In the genomic region with DNA sequence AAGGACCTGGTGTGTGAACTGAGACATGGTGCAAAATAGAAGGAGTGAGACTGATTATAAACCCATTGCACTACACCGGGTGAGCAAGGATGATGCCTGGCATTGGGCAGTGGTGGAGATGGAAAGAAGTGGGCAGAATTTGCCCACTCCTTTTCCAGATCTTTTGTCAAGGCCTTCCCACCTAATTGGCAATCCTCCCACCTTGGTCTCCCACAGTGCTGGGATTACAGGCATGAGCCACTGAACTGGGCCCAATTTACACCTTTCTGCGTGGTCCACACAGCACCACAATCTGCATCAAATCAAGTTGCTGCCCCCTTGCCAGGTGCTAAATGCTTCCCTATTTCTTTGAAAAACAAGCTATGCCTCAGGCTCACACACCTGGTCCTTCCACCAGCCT, we compare ENCODE assay signal across 18 cellular contexts. TPM values are rescaled to one million over a fixed set of nuclear protein-coding genes. Genes with fewer than 3 reads are reported as not detected.
DNase-seq lines count a peak whose midpoint lies in the region; ATAC-seq and TF ChIP-seq lines count a peak whose summit lies in the region.
"Had no signal": no experiment of that assay in that cellular context is flagged by ENCODE, and none has a peak within 500 bp of the region (broad histone marks: within the 10 kb centered on the region; RNA-seq: fewer than 3 reads in every experiment).

No MANE protein-coding gene starts in this region.

- in situ Hi-C loops in IMR-90 (cut with MboI; ENCODE audit: low sequenced_read_pairs) (no loop called here), gastrocnemius medialis (cut with MboI; ENCODE audit: low sequenced_read_pairs in 4 of 4) (no loop called here)

- peak overlapping the region; percentile 8 to 91 for H3K27ac ChIP-seq in right atrium auricular region
- no peak overlapping the region for H3K27ac ChIP-seq in IMR-90 (ENCODE audit: insufficient read depth, low read length)
- H3K27ac ChIP-seq in endodermal cell (ENCODE audit: low read depth, low read length) = no peak overlapping the region
- peak overlapping the region; percentile 87 to 95 (median 94) for H3K27ac ChIP-seq in gastrocnemius medialis
- H3K27ac ChIP-seq: BLaER1 had no signal

- TF ChIP-seq RAD21 in IMR-90 (IDR thresholded peaks at IDR 0.05; ENCODE audit: low read length) = no peak

- no peak overlapping the region for H3K4me3 Mint-ChIP-seq in endodermal cell
- no peak overlapping the region for H3K4me3 Mint-ChIP-seq in glutamatergic neuron (ENCODE audit: unreplicated experiment)
- no peak overlapping the region for H3K4me3 Mint-ChIP-seq in activated CD8-positive, alpha-beta T cell treated with anti-CD3 and anti-CD28 coated beads, Interleukin-2, amount 10 ng/mL, durations not matched to agents 7 days and 5 days
- H3K4me3 Mint-ChIP-seq: CD14-positive monocyte; CD4-positive, alpha-beta memory T cell; H9 had no signal

- H4K5ac ChIP-seq in IMR-90 (ENCODE audit: low read depth, low read length) = no peak overlapping the region

- H3K4me3 ChIP-seq in right atrium auricular region (no peak overlapping the region), IMR-90 (ENCODE audit: insufficient read depth, low read depth, low read length) (no peak overlapping the region), endodermal cell (ENCODE audit: low read length) (no peak overlapping the region), gastrocnemius medialis (no peak overlapping the region)
- H3K4me3 ChIP-seq: BLaER1 had no signal

- no peak overlapping the region for H4K8ac ChIP-seq in IMR-90 (ENCODE audit: low read depth in 2 of 2, low read length in 2 of 2)

- WGBS in IMR-90 (ENCODE audit: extremely low coverage in 2 of 2, insufficient read length in 1 of 2), 2 experiments = no CpG with 5 or more reads among the region's 2 CpGs
- 73 to 88% methylated on average over 1 to 2 of the region's 2 CpGs for WGBS in endodermal cell (ENCODE audit: insufficient coverage in 1 of 2, insufficient read length in 1 of 2), 2 experiments

- H3K9me3 ChIP-seq in right atrium auricular region (no peaks in the 10 kb centered on the region), IMR-90 (ENCODE audit: control insufficient read depth, insufficient read depth, low read length) (no peaks in the 10 kb centered on the region), endodermal cell (ENCODE audit: control insufficient read depth, low read length) (no peaks in the 10 kb centered on the region), gastrocnemius medialis (no peaks in the 10 kb centered on the region)
- H3K9me3 ChIP-seq: BLaER1 had no signal

- H2BK120ac ChIP-seq in IMR-90 (ENCODE audit: low read depth, low read length) = no peak overlapping the region

- no peak overlapping the region for H2BK20ac ChIP-seq in IMR-90 (ENCODE audit: low read depth, low read length)

- no peak for ATAC-seq in left cardiac atrium
- no peak for ATAC-seq in IMR-90 (ENCODE audit: low read depth)
- no peak for ATAC-seq in gastrocnemius medialis
- no peak for ATAC-seq in activated CD8-positive, alpha-beta T cell treated with anti-CD3 and anti-CD28 coated beads, Interleukin-2, amount 10 ng/mL, durations not matched to agents 7 days and 5 days

- no peaks in the 10 kb centered on the region for H4K20me1 ChIP-seq in IMR-90 (ENCODE audit: insufficient read depth, low read length)
- H4K20me1 ChIP-seq: BLaER1 had no signal

- H2BK5ac ChIP-seq in IMR-90 (ENCODE audit: low read depth, low read length, poor library complexity, severe bottlenecking) = no peak overlapping the region

- no peak for TF ChIP-seq CTCF in right atrium auricular region (IDR thresholded peaks at IDR 0.05)
- TF ChIP-seq CTCF in IMR-90 (conservative IDR thresholded peaks at IDR 0.05; ENCODE audit: low read depth, low read length) = no peak
- TF ChIP-seq CTCF in endodermal cell (conservative IDR thresholded peaks at IDR 0.05) = no peak
- no peak for TF ChIP-seq CTCF in gastrocnemius medialis (IDR thresholded peaks at IDR 0.05 in 4 of 5, conservative IDR thresholded peaks at IDR 0.05 in 1 of 5)
- TF ChIP-seq CTCF in glutamatergic neuron (IDR thresholded peaks at IDR 0.05; ENCODE audit: partially characterized antibody, unreplicated experiment) = no peak

- H3K4me1 Mint-ChIP-seq in endodermal cell (peaks cover 26% of the 10 kb centered on the region), glutamatergic neuron (ENCODE audit: low read depth, unreplicated experiment) (peaks cover 1% of the 10 kb centered on the region)
- no peaks in the 10 kb centered on the region for H3K4me1 Mint-ChIP-seq in activated CD8-positive, alpha-beta T cell treated with anti-CD3 and anti-CD28 coated beads, Interleukin-2, amount 10 ng/mL, durations not matched to agents 7 days and 5 days (ENCODE audit: low read depth)

- no peak overlapping the region for H3K27ac Mint-ChIP-seq in endodermal cell
- H3K27ac Mint-ChIP-seq in glutamatergic neuron (ENCODE audit: unreplicated experiment) = no peak overlapping the region
- no peak overlapping the region for H3K27ac Mint-ChIP-seq in activated CD8-positive, alpha-beta T cell treated with anti-CD3 and anti-CD28 coated beads, Interleukin-2, amount 10 ng/mL, durations not matched to agents 7 days and 5 days
- H3K27ac Mint-ChIP-seq: CD14-positive monocyte; CD4-positive, alpha-beta memory T cell; H9 had no signal

- no peak overlapping the region for H3K56ac ChIP-seq in IMR-90 (ENCODE audit: extremely low read depth, insufficient read depth, low read length)

- TF ChIP-seq POLR2A in IMR-90 (IDR thresholded peaks at IDR 0.05; ENCODE audit: low read depth, low read length) (no peak), gastrocnemius medialis (IDR thresholded peaks at IDR 0.05) (no peak)

- no peak overlapping the region for H2BK15ac ChIP-seq in IMR-90 (ENCODE audit: low read depth, low read length)

- H3K79me1 ChIP-seq in IMR-90 (ENCODE audit: low read depth in 1 of 2, low read length in 2 of 2) = no peaks in the 10 kb centered on the region

- no peak overlapping the region for H4K91ac ChIP-seq in IMR-90 (ENCODE audit: insufficient read depth, low read depth, low read length)

- no peak overlapping the region for H3K4ac ChIP-seq in IMR-90 (ENCODE audit: low read depth, low read length)

- dilution Hi-C loops in IMR-90 (cut with HindIII; ENCODE audit: low sequenced_read_pairs, unreplicated experiment) = no loop called here

- no peak overlapping the region for H3K23ac ChIP-seq in IMR-90 (ENCODE audit: low read depth, low read length)

- no TSS peak for BruUV-seq in IMR-90 (replicated peaks; lab: Mats Ljungman, UMichigan)

- H3K18ac ChIP-seq in IMR-90 (ENCODE audit: low read depth, low read length) = no peak overlapping the region

- H3K9me3 Mint-ChIP-seq in endodermal cell (no peaks in the 10 kb centered on the region), glutamatergic neuron (ENCODE audit: unreplicated experiment) (peaks cover 2% of the 10 kb centered on the region)
- H3K9me3 Mint-ChIP-seq in activated CD8-positive, alpha-beta T cell treated with anti-CD3 and anti-CD28 coated beads, Interleukin-2, amount 10 ng/mL, durations not matched to agents 7 days and 5 days (ENCODE audit: insufficient read depth) = no peaks in the 10 kb centered on the region
- H3K9me3 Mint-ChIP-seq: CD14-positive monocyte; CD4-positive, alpha-beta memory T cell; H9 had no signal

- POLR2A ChIA-PET in IMR-90 (lab: Charles Lee; ENCODE audit: unreplicated experiment) = no interaction called here
- POLR2A ChIA-PET in activated CD8-positive, alpha-beta T cell treated with anti-CD3 and anti-CD28 coated beads, Interleukin-2, amount 10 ng/mL, durations not matched to agents 7 days and 5 days (lab: Charles Lee) = no interaction called here

- H2AFZ ChIP-seq in IMR-90 (replicated peaks; ENCODE audit: low read length, poor library complexity) = peak overlapping the region; percentile 41

- no peak for DNase-seq in right atrium auricular region (ENCODE audit: low spot score)
- DNase-seq in left cardiac atrium = no peak
- DNase-seq in IMR-90 = no peak
- peak; percentile 57 for DNase-seq in endodermal cell
- DNase-seq in gastrocnemius medialis = no peak
- DNase-seq in glutamatergic neuron = no peak
- DNase-seq in activated CD8-positive, alpha-beta T cell treated with anti-CD3 and anti-CD28 coated beads, Interleukin-2, amount 10 ng/mL, durations not matched to agents 7 days and 5 days = no peak
- DNase-seq: ACHN; CD4-positive, alpha-beta memory T cell; DMS153; DMS79; GDM1; GOT3; H9 had no signal

- no peak overlapping the region for H3K4me2 ChIP-seq in IMR-90 (ENCODE audit: low read depth, low read length)
- H3K4me2 ChIP-seq: BLaER1 had no signal

- no peaks in the 10 kb centered on the region for H3K27me3 ChIP-seq in right atrium auricular region
- H3K27me3 ChIP-seq in IMR-90 (ENCODE audit: control insufficient read depth, insufficient read depth, low read length) = no peaks in the 10 kb centered on the region; the same call in 1 of the 2 replicates
- no peaks in the 10 kb centered on the region for H3K27me3 ChIP-seq in endodermal cell (ENCODE audit: control insufficient read depth, insufficient read depth, low read length, poor library complexity, severe bottlenecking)
- no peaks in the 10 kb centered on the region for H3K27me3 ChIP-seq in gastrocnemius medialis
- H3K27me3 ChIP-seq: BLaER1 had no signal

- H3K27me3 Mint-ChIP-seq in endodermal cell (ENCODE audit: insufficient read depth) (no peaks in the 10 kb centered on the region), glutamatergic neuron (ENCODE audit: unreplicated experiment) (no peaks in the 10 kb centered on the region)
- peaks cover 5% of the 10 kb centered on the region for H3K27me3 Mint-ChIP-seq in activated CD8-positive, alpha-beta T cell treated with anti-CD3 and anti-CD28 coated beads, Interleukin-2, amount 10 ng/mL, durations not matched to agents 7 days and 5 days (ENCODE audit: low read depth)

- CTCF ChIA-PET in IMR-90 (lab: Yijun Ruan, JAX) = no interaction called here
- CTCF ChIA-PET in activated CD8-positive, alpha-beta T cell treated with anti-CD3 and anti-CD28 coated beads, Interleukin-2, amount 10 ng/mL, durations not matched to agents 7 days and 5 days (lab: Charles Lee) = no interaction called here

- H2AK9ac ChIP-seq in IMR-90 (replicated peaks; ENCODE audit: low read depth, low read length, poor library complexity) = no peak overlapping the region

- H3K4me1 ChIP-seq in right atrium auricular region (peaks cover 0 to 39% of the 10 kb centered on the region in 2 donors), IMR-90 (ENCODE audit: control insufficient read depth, insufficient read depth, low read length) (no peaks in the 10 kb centered on the region), endodermal cell (ENCODE audit: control insufficient read depth, insufficient read depth, low read length) (no peaks in the 10 kb centered on the region), gastrocnemius medialis (peaks cover 54 to 76% of the 10 kb centered on the region in 2 donors)
- H3K4me1 ChIP-seq: BLaER1 had no signal

- H3K9me1 ChIP-seq in IMR-90 (ENCODE audit: insufficient read depth, low read length) = no peaks in the 10 kb centered on the region

- H3K36me3 ChIP-seq in right atrium auricular region = no peaks in the 10 kb centered on the region
- H3K36me3 ChIP-seq in IMR-90 (ENCODE audit: control insufficient read depth, insufficient read depth, low read length) = no peaks in the 10 kb centered on the region
- H3K36me3 ChIP-seq in endodermal cell (ENCODE audit: control insufficient read depth, insufficient read depth, low read length) = no peaks in the 10 kb centered on the region
- H3K36me3 ChIP-seq in gastrocnemius medialis = no peaks in the 10 kb centered on the region
- H3K36me3 ChIP-seq: BLaER1 had no signal

- H2AK5ac ChIP-seq in IMR-90 (ENCODE audit: low read depth, low read length) = no peak overlapping the region

- H3K36me3 Mint-ChIP-seq in endodermal cell (ENCODE audit: low read depth) = no peaks in the 10 kb centered on the region
- H3K36me3 Mint-ChIP-seq in glutamatergic neuron (ENCODE audit: unreplicated experiment) = no peaks in the 10 kb centered on the region
- H3K36me3 Mint-ChIP-seq in activated CD8-positive, alpha-beta T cell treated with anti-CD3 and anti-CD28 coated beads, Interleukin-2, amount 10 ng/mL, durations not matched to agents 7 days and 5 days (ENCODE audit: low read depth) = no peaks in the 10 kb centered on the region
- H3K36me3 Mint-ChIP-seq: CD14-positive monocyte; CD4-positive, alpha-beta memory T cell had no signal

- intact Hi-C loops in left cardiac atrium (cut with DNase I) = loop anchor here in 1 of 2 donors (5.0 kb wide), 1 partner anchor 49 kb away; no protein-coding TSS in a partner anchor
- intact Hi-C loops in IMR-90 (cut with micrococcal nuclease) = no loop called here
- intact Hi-C loops in gastrocnemius medialis (cut with DNase I; ENCODE audit: low total_unique reads) = loop anchor here (10.0 kb wide), 1 partner anchor 1196 kb away; the partner anchor contains the start of genes HSPBAP1 and SLC49A4

- no peak overlapping the region for H3K9ac ChIP-seq in IMR-90 (ENCODE audit: low read depth, low read length)
- no peak overlapping the region for H3K9ac ChIP-seq in endodermal cell (ENCODE audit: extremely low read depth, low read length, poor library complexity, severe bottlenecking)
- H3K9ac ChIP-seq: BLaER1 had no signal

- no peak overlapping the region for H3K14ac ChIP-seq in IMR-90 (replicated peaks; ENCODE audit: low read depth, low read length)

RNA-seq across cellular contexts. Expression of gene FBXO40, which starts 5.4 kb away (rescaled TPM):
- total RNA-seq in right atrium auricular region (100 to 1,000 TPM in 1 of 2 donors, 10 to 100 TPM in 1; 81.6 to 187 TPM), left cardiac atrium (100 to 1,000 TPM; 116 to 146 TPM), IMR-90 (2012; rRNA removed) (not detected in 2 replicates), endodermal cell (not detected), gastrocnemius medialis (10 to 100 TPM in 3 of 4 donors, 1 to 10 TPM in 1; 7.2 to 40.8 (median 28.7) TPM), glutamatergic neuron (ENCODE audit: unreplicated experiment) (not detected)
- not detected in 2 replicates for polyA plus RNA-seq in IMR-90 (2012; rRNA removed)
- polyA plus RNA-seq in IMR-90 (2012; cell fraction: cytosol; rRNA removed) = not detected in 2 replicates
- not detected in 2 replicates for polyA plus RNA-seq in IMR-90 (2012; cell fraction: nucleus; rRNA removed; ENCODE audit: low replicate concordance)
- polyA plus RNA-seq in endodermal cell (2013, experiment 1 of 2) = not detected
- polyA plus RNA-seq in endodermal cell (2013, experiment 2 of 2) = not detected
- total RNA-seq in activated CD8-positive, alpha-beta T cell treated with anti-CD3 and anti-CD28 coated beads, Interleukin-2, amount 10 ng/mL, durations not matched to agents 7 days and 5 days = not detected
- total RNA-seq: CD4-positive, alpha-beta memory T cell; Daoy; HT-29 had no signal
- polyA plus RNA-seq: CD14-positive monocyte had no signal

RNA-seq across cellular contexts. Expression of gene ARGFX, which starts 30.8 kb away (rescaled TPM):
- not detected for total RNA-seq in right atrium auricular region
- total RNA-seq in left cardiac atrium = not detected
- not detected in 2 replicates for total RNA-seq in IMR-90 (2012; rRNA removed)
- polyA plus RNA-seq in IMR-90 (2012; rRNA removed) = not detected in 2 replicates
- not detected in 2 replicates for polyA plus RNA-seq in IMR-90 (2012; cell fraction: cytosol; rRNA removed)
- polyA plus RNA-seq in IMR-90 (2012; cell fraction: nucleus; rRNA removed; ENCODE audit: low replicate concordance) = not detected in 2 replicates
- not detected for total RNA-seq in endodermal cell
- not detected for polyA plus RNA-seq in endodermal cell (2013, experiment 1 of 2)
- not detected for polyA plus RNA-seq in endodermal cell (2013, experiment 2 of 2)
- total RNA-seq in gastrocnemius medialis = not detected
- total RNA-seq in glutamatergic neuron (ENCODE audit: unreplicated experiment) = not detected
- total RNA-seq in activated CD8-positive, alpha-beta T cell treated with anti-CD3 and anti-CD28 coated beads, Interleukin-2, amount 10 ng/mL, durations not matched to agents 7 days and 5 days = not detected
- total RNA-seq: CD4-positive, alpha-beta memory T cell; Daoy; H9; HT-29 had no signal
- polyA plus RNA-seq: CD14-positive monocyte; CD4-positive, alpha-beta memory T cell had no signal

RNA-seq across cellular contexts. Expression of gene POLQ, which starts 52.8 kb away (rescaled TPM):
- total RNA-seq in right atrium auricular region = under 1 TPM; 0.28 to 0.41 TPM
- under 1 TPM; 0.77 to 0.79 TPM for total RNA-seq in left cardiac atrium
- total RNA-seq in IMR-90 (2012; rRNA removed) = 5.0 and 7.5 TPM in 2 replicates
- 1.7 and 1.8 TPM in 2 replicates for polyA plus RNA-seq in IMR-90 (2012; rRNA removed)
- 0.11 and 0.22 TPM in 2 replicates for polyA plus RNA-seq in IMR-90 (2012; cell fraction: cytosol; rRNA removed)
- polyA plus RNA-seq in IMR-90 (2012; cell fraction: nucleus; rRNA removed; ENCODE audit: low replicate concordance) = 0.33 and 3.6 TPM in 2 replicates
- total RNA-seq in endodermal cell = 10 to 100 TPM; 12.6 to 18.6 TPM
- 8.2 TPM for polyA plus RNA-seq in endodermal cell (2013, experiment 1 of 2)
- 9.0 TPM for polyA plus RNA-seq in endodermal cell (2013, experiment 2 of 2)
- total RNA-seq in gastrocnemius medialis = under 1 TPM in 3 of 4 donors, not detected in 1; 0.07 to 0.24 (median 0.18) TPM
- total RNA-seq in glutamatergic neuron (ENCODE audit: unreplicated experiment) = 2.4 TPM
- 10 to 100 TPM; 35.5 to 35.6 TPM for total RNA-seq in activated CD8-positive, alpha-beta T cell treated with anti-CD3 and anti-CD28 coated beads, Interleukin-2, amount 10 ng/mL, durations not matched to agents 7 days and 5 days

Comparison
In these comparisons a context has a peak if more than half of its experiments do, and no peak if none do; other contexts are left out.
1. H3K27ac ChIP-seq: peak in right atrium auricular region (2 of 2) and gastrocnemius medialis (4 of 4); none in IMR-90 (single experiment) and endodermal cell (single experiment).